ENCODE assay signal across 24 cellular contexts in the genomic region with DNA sequence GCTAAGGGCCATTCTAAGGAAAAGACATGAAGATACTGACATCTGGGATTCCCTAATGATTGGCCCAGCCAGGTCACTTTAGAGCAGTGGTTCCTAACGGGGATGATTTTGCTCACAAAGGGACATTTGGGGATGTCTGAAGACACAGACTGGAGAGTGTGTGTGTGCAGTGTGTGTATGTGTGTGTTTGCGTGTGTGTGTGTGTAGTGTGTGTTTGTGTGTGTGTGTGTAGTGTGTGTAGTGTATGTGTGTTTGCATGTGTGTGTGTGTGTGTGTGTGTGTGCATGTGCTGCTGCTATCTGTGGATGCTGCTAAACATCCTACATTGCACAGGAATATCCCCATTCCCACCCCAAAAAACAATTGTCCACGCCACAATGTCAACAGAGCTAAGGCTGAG.
"Had no signal": no experiment of that assay in that cellular context is flagged by ENCODE, and none has a peak within 500 bp of the region (broad histone marks: within the 10 kb centered on the region; RNA-seq: fewer than 3 reads in every experiment).

No MANE protein-coding gene starts in this region.

- ATAC-seq: effector memory CD8-positive, alpha-beta T cell; esophagus mucosa; gastrocnemius medialis; heart right ventricle; left cardiac atrium; left lung; left ventricle myocardium superior; lower lobe of right lung; mucosa of descending colon had no signal

- H3K27ac ChIP-seq: coronary artery, epithelial cell of prostate, esophagus squamous epithelium, gastrocnemius medialis, heart right ventricle, left lung, lower lobe of right lung had no signal

- H3K4me3 ChIP-seq: coronary artery, esophagus squamous epithelium, gastrocnemius medialis, heart right ventricle, left lung, lower lobe of right lung, mucosa of descending colon had no signal

- H3K9me3 ChIP-seq: esophagus squamous epithelium, gastrocnemius medialis, heart right ventricle, left lung, lower lobe of right lung, mucosa of descending colon had no signal

- FAIRE-seq: colon, endometrium, islet of Langerhans, keratinocyte had no signal

- H3K27me3 ChIP-seq: esophagus squamous epithelium, gastrocnemius medialis, heart right ventricle, left lung had no signal

- H3K36me3 ChIP-seq: esophagus squamous epithelium, gastrocnemius medialis, heart right ventricle, left lung, lower lobe of right lung had no signal

- DNase-seq: effector CD8-positive, alpha-beta T cell; effector memory CD8-positive, alpha-beta T cell; endodermal cell; erythroblast; esophagus squamous epithelium; foreskin fibroblast; foreskin melanocyte; gastrocnemius medialis; glutamatergic neuron; heart right ventricle; hippocampal formation; left cardiac atrium; left lung; left ventricle myocardium superior; lower lobe of right lung; mesenchymal stem cell; mucosa of descending colon had no signal

- H3K4me1 ChIP-seq: gastrocnemius medialis, left lung had no signal
